In genomic region chr19:36009220-36009619, GRCh38 we compare ENCODE assay signal across 1 cellular context.
TF ChIP-seq lines count a peak whose summit lies in the region.

No MANE protein-coding gene starts in this region.

TF ChIP-seq in IMR-90, 13 proteins besides CTCF, POLR2A, EP300 and RAD21:
- TF ChIP-seq RCOR1 (IDR thresholded peaks at IDR 0.05; ENCODE audit: insufficient replicate concordance, low read length) (no peak), MXI1 (IDR thresholded peaks at IDR 0.05; ENCODE audit: borderline replicate concordance, low read depth, low read length) (peak; percentile 56; the same call in 1 of the 2 replicates)
